Comparison of ENCODE assay signal across 27 cellular contexts in genomic region chr4:145635630-145636029, GRCh38. TPM values are rescaled to one million over a fixed set of nuclear protein-coding genes. Genes with fewer than 3 reads are reported as not detected.
"Had no signal": no experiment of that assay in that cellular context is flagged by ENCODE, and none has a peak within 500 bp of the region (broad histone marks: within the 10 kb centered on the region; RNA-seq: fewer than 3 reads in every experiment).

No MANE protein-coding gene starts in this region.

- H3K27me3 Mint-ChIP-seq: naive thymus-derived CD8-positive, alpha-beta T cell; stimulated activated memory B cell treated with anti-CD40 and anti-IgM and Interleukin-4, amounts not matched to agents 10 μg/mL and 1 μg/mL and 100 μg/mL, for 72 hours; stimulated activated naive CD8-positive, alpha-beta T cell treated with anti-CD3 and anti-CD28 coated beads, Interleukin-15, amount 100 ng/mL, for 72 hours had no signal

- H3K27me3 ChIP-seq: esophagus muscularis mucosa, hepatocyte, neutrophil, right lobe of liver, testis, tibial nerve, upper lobe of right lung, vagina had no signal

- H3K9me3 Mint-ChIP-seq: naive thymus-derived CD8-positive, alpha-beta T cell; stimulated activated memory B cell treated with anti-CD40 and anti-IgM and Interleukin-4, amounts not matched to agents 10 μg/mL and 1 μg/mL and 100 μg/mL, for 72 hours; stimulated activated naive CD8-positive, alpha-beta T cell treated with anti-CD3 and anti-CD28 coated beads, Interleukin-15, amount 100 ng/mL, for 72 hours had no signal

- H3K4me2 ChIP-seq: hepatocyte had no signal

- H3K4me1 ChIP-seq: psoas muscle, right lobe of liver, testis, tibial nerve, upper lobe of right lung, vagina had no signal

- H3K27ac ChIP-seq: epithelial cell of prostate, esophagus muscularis mucosa, hepatocyte, neutrophil, psoas muscle, right lobe of liver, testis, tibial nerve, upper lobe of right lung, vagina had no signal

- H3K36me3 ChIP-seq: neutrophil, vagina had no signal

- H3K9me3 ChIP-seq: esophagus muscularis mucosa, mucosa of descending colon, neutrophil, right lobe of liver, testis, tibial nerve, upper lobe of right lung, vagina had no signal

- H2AFZ ChIP-seq: hepatocyte had no signal

- H3K4me3 Mint-ChIP-seq: naive thymus-derived CD8-positive, alpha-beta T cell; stimulated activated memory B cell treated with anti-CD40 and anti-IgM and Interleukin-4, amounts not matched to agents 10 μg/mL and 1 μg/mL and 100 μg/mL, for 72 hours; stimulated activated naive CD8-positive, alpha-beta T cell treated with anti-CD3 and anti-CD28 coated beads, Interleukin-15, amount 100 ng/mL, for 72 hours had no signal

- DNase-seq: cortex of kidney; effector memory CD4-positive, alpha-beta T cell; foreskin melanocyte; head of caudate nucleus; mammary epithelial cell; mucosa of descending colon; naive thymus-derived CD8-positive, alpha-beta T cell; psoas muscle; retina; right lobe of liver; stimulated activated CD4-positive, alpha-beta T cell treated with anti-CD3 and anti-CD28 coated beads, Interleukin-4, amount 100 ng/mL, for 1 hour; stimulated activated CD8-positive, alpha-beta memory T cell treated with anti-CD3 and anti-CD28 coated beads, Interleukin-4, amount 100 ng/mL, for 48 hours; stimulated activated naive CD8-positive, alpha-beta T cell treated with anti-CD3 and anti-CD28 coated beads, Interleukin-15, amount 100 ng/mL, for 72 hours; testis; upper lobe of right lung had no signal

- ATAC-seq: left lobe of liver; mucosa of descending colon; naive thymus-derived CD8-positive, alpha-beta T cell; psoas muscle; right lobe of liver; stimulated activated memory B cell treated with anti-CD40 and anti-IgM and Interleukin-4, amounts not matched to agents 10 μg/mL and 1 μg/mL and 100 μg/mL, for 72 hours; stimulated activated naive CD8-positive, alpha-beta T cell treated with anti-CD3 and anti-CD28 coated beads, Interleukin-15, amount 100 ng/mL, for 72 hours; upper lobe of right lung had no signal

- H3K4me3 ChIP-seq: esophagus muscularis mucosa, hepatocyte, mucosa of descending colon, psoas muscle, right lobe of liver, testis, tibial nerve, upper lobe of right lung, vagina had no signal

- H3K27ac Mint-ChIP-seq: stimulated activated memory B cell treated with anti-CD40 and anti-IgM and Interleukin-4, amounts not matched to agents 10 μg/mL and 1 μg/mL and 100 μg/mL, for 72 hours; stimulated activated naive CD8-positive, alpha-beta T cell treated with anti-CD3 and anti-CD28 coated beads, Interleukin-15, amount 100 ng/mL, for 72 hours had no signal

RNA-seq across cellular contexts. Expression of gene C4orf51, which starts 44.3 kb away (rescaled TPM):
- total RNA-seq: esophagus muscularis mucosa; hepatocyte; kidney epithelial cell; left lobe of liver; lower leg skin; mammary epithelial cell; mucosa of descending colon; naive thymus-derived CD8-positive, alpha-beta T cell; osteoblast; psoas muscle; right lobe of liver; subcutaneous adipose tissue; tibial nerve; upper lobe of right lung; vagina had no signal
